ENCODE assay signal across 1 cellular context in the genomic region with DNA sequence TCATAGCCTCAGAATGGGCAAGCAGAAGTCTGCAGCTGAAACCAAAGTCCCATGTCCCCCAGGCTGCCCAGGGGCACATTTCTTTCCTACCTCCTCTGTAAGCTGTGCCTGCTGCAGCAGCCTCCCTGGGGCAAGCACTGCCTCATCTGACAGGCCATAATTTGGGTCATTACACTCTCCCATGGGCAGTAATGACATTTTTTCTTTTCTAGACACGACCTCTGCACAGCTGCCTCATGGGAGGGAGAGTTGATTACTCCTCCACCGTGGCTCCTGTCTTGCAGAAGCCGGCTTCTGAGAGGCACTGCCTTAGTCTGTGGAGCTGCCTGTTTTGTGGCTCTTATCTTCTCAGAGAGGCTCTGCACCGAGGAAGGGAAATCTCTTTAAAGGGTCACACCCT.
TF ChIP-seq lines count a peak whose summit lies in the region.

No MANE protein-coding gene starts in this region.

TF ChIP-seq in H1, 55 proteins besides CTCF, POLR2A, EP300 and RAD21 (continued from another document):
- TF ChIP-seq RFX5 (IDR thresholded peaks at IDR 0.05; ENCODE audit: borderline replicate concordance, low read depth, low read length): no peak
- TF ChIP-seq HDAC2 (IDR thresholded peaks at IDR 0.05; ENCODE audit: borderline replicate concordance in 1 of 2, low read depth in 2 of 2, low read length in 2 of 2): no peak
- no peak for TF ChIP-seq RNF2 (IDR thresholded peaks at IDR 0.05; ENCODE audit: borderline replicate concordance, low read depth, low read length, missing control alignments, poor library complexity, severe bottlenecking)
